ENCODE assay signal across 8 cellular contexts in the genomic region with DNA sequence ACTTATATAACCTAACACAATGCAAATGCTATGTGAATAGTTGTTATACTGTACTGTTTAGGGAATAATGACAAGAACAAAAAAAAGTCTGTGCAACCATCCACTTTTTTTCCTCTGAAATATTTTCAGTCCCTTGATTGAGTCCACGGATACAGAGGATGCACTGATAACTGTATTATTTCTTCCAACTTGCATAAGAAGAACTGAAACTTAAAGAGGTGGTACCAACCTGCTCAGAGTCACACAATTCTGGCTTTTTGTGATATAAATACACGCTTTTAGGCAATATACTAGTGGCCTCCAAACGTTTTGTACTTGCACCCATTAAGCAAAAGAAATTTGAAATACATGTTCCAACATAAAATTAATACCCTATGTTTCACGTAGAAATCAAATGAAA. TPM values are rescaled to one million over a fixed set of nuclear protein-coding genes. Genes with fewer than 3 reads are reported as not detected.
DNase-seq lines count a peak whose midpoint lies in the region; ATAC-seq and TF ChIP-seq lines count a peak whose summit lies in the region.

No MANE protein-coding gene starts in this region.

- 43 to 55% (median 52%) methylated on average over 4 of the region's 4 CpGs for WGBS in stomach, 5 donors

- peak overlapping the region; percentile 66 for H3K4me2 ChIP-seq in neural cell (ENCODE audit: low read length)

- no peak for TF ChIP-seq RAD21 in neural cell (conservative IDR thresholded peaks at IDR 0.05)

- no peaks in the 10 kb centered on the region for H3K9me2 ChIP-seq in neural cell (ENCODE audit: insufficient read depth, low read length)

- no peak for DNase-seq in adipocyte (ENCODE audit: low read depth)
- DNase-seq in stimulated activated CD4-positive, alpha-beta T cell treated with anti-CD3 and anti-CD28 coated beads, Interleukin-1b, Interleukin-23, amount 100 ng/mL, for 48 hours: no peak
- DNase-seq in NCI-H2196 treated with DMSO at 0.1 percent for 48 hours (lab: John Stamatoyannopoulos, UW; ENCODE audit: unreplicated experiment): no peak
- no peak for DNase-seq in DMS 273 treated with DMSO at 0.1 percent for 48 hours (lab: John Stamatoyannopoulos, UW)
- DNase-seq in stomach: no peak

- H3K36me3 ChIP-seq in adipocyte (ENCODE audit: control insufficient read depth, insufficient read depth, low read length, severe bottlenecking) (no peaks in the 10 kb centered on the region), neural cell (ENCODE audit: insufficient read depth, low read length) (no peaks in the 10 kb centered on the region), stomach (no peaks in the 10 kb centered on the region)

- no peaks in the 10 kb centered on the region for H4K20me1 ChIP-seq in neural cell (ENCODE audit: insufficient read depth)

- TF ChIP-seq POLR2A in stomach (IDR thresholded peaks at IDR 0.05): no peak

- TF ChIP-seq CTCF in neural cell (IDR thresholded peaks at IDR 0.05; ENCODE audit: poor library complexity, severe bottlenecking) (no peak), stomach (IDR thresholded peaks at IDR 0.05) (no peak)

- H3K79me2 ChIP-seq in neural cell (replicated peaks; ENCODE audit: insufficient read depth, low read length): peaks cover 49% of the 10 kb centered on the region

- intact Hi-C loops in stomach (cut with DNase I; ENCODE audit: low total_unique reads): no loop called here

- no peaks in the 10 kb centered on the region for H3F3A ChIP-seq in neural cell (ENCODE audit: insufficient read depth, low read length, poor library complexity, severe bottlenecking)

- H3K27ac ChIP-seq in neural cell (ENCODE audit: low read length) (no peak overlapping the region), stomach (no peak overlapping the region)

- peak; percentile 25 for ATAC-seq in GM18519 (IDR thresholded peaks at IDR 0.05; ENCODE audit: low FRiP score, unreplicated experiment)
- peak; percentile 12 for ATAC-seq in HG02798 (IDR thresholded peaks at IDR 0.05; ENCODE audit: poor library complexity, unreplicated experiment)

- no peak overlapping the region for H2AFZ ChIP-seq in neural cell (ENCODE audit: low read depth, low read length)

- peak overlapping the region; percentile 95 for H3K9ac ChIP-seq in adipocyte (ENCODE audit: low read length)
- H3K9ac ChIP-seq in neural cell (ENCODE audit: low read length): peak overlapping the region; percentile 93

- H3K27me3 ChIP-seq in adipocyte (replicated peaks; ENCODE audit: control insufficient read depth, insufficient read depth, low read length) (no peaks in the 10 kb centered on the region), neural cell (ENCODE audit: insufficient read depth, low read depth, low read length) (no peaks in the 10 kb centered on the region), stomach (no peaks in the 10 kb centered on the region)

- H3K4me1 ChIP-seq in adipocyte (ENCODE audit: control insufficient read depth, insufficient read depth, low read length): peaks cover 33% of the 10 kb centered on the region
- peaks cover 4 to 38% (median 22%) of the 10 kb centered on the region in 4 donors for H3K4me1 ChIP-seq in stomach

- H3K9me3 ChIP-seq in adipocyte (ENCODE audit: control insufficient read depth, low read length): no peaks in the 10 kb centered on the region
- H3K9me3 ChIP-seq in neural cell (ENCODE audit: low read length): no peaks in the 10 kb centered on the region
- H3K9me3 ChIP-seq in stomach: no peaks in the 10 kb centered on the region

- TF ChIP-seq EP300 in neural cell (conservative IDR thresholded peaks at IDR 0.05; ENCODE audit: poor library complexity, severe bottlenecking) (no peak), stomach (IDR thresholded peaks at IDR 0.05) (no peak)

- H3K4me3 ChIP-seq in adipocyte (ENCODE audit: low read length): peak overlapping the region; percentile 97
- H3K4me3 ChIP-seq in neural cell (ENCODE audit: low read length): peak overlapping the region; percentile 93
- peak overlapping the region in 1 of 4 donors; percentile 87 for H3K4me3 ChIP-seq in stomach

TF ChIP-seq in neural cell, 6 proteins besides CTCF, POLR2A, EP300 and RAD21:
- no peak for TF ChIP-seq MXI1 (conservative IDR thresholded peaks at IDR 0.05; ENCODE audit: poor library complexity, severe bottlenecking)
- TF ChIP-seq POLR2AphosphoS5 (IDR thresholded peaks at IDR 0.05): no peak
- no peak for TF ChIP-seq EZH2 (IDR thresholded peaks at IDR 0.05; ENCODE audit: borderline replicate concordance, insufficient read depth, low read length, poor library complexity, severe bottlenecking)
- TF ChIP-seq, protein P1, sequence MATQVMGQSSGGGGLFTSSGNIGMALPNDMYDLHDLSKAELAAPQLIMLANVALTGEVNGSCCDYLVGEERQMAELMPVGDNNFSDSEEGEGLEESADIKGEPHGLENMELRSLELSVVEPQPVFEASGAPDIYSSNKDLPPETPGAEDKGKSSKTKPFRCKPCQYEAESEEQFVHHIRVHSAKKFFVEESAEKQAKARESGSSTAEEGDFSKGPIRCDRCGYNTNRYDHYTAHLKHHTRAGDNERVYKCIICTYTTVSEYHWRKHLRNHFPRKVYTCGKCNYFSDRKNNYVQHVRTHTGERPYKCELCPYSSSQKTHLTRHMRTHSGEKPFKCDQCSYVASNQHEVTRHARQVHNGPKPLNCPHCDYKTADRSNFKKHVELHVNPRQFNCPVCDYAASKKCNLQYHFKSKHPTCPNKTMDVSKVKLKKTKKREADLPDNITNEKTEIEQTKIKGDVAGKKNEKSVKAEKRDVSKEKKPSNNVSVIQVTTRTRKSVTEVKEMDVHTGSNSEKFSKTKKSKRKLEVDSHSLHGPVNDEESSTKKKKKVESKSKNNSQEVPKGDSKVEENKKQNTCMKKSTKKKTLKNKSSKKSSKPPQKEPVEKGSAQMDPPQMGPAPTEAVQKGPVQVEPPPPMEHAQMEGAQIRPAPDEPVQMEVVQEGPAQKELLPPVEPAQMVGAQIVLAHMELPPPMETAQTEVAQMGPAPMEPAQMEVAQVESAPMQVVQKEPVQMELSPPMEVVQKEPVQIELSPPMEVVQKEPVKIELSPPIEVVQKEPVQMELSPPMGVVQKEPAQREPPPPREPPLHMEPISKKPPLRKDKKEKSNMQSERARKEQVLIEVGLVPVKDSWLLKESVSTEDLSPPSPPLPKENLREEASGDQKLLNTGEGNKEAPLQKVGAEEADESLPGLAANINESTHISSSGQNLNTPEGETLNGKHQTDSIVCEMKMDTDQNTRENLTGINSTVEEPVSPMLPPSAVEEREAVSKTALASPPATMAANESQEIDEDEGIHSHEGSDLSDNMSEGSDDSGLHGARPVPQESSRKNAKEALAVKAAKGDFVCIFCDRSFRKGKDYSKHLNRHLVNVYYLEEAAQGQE (IDR thresholded peaks at IDR 0.05; ENCODE audit: borderline replicate concordance): no peak
- TF ChIP-seq SMC3 (conservative IDR thresholded peaks at IDR 0.05; ENCODE audit: poor library complexity): no peak
- no peak for TF ChIP-seq TAF1 (IDR thresholded peaks at IDR 0.05; ENCODE audit: low read depth)

RNA-seq across cellular contexts. Expression of a gene that starts 1.3 kb away (rescaled TPM):
- polyA plus RNA-seq in neural cell (17.4 and 20.1 TPM in 2 replicates), stomach (1 to 10 TPM; 3.3 to 9.3 (median 4.1) TPM)
- polyA minus RNA-seq in neural cell: 34.8 and 45.0 TPM in 2 replicates
- total RNA-seq in stomach: 10 to 100 TPM in 4 of 5 donors, 1 to 10 TPM in 1; 8.8 to 67.4 (median 38.9) TPM

RNA-seq across cellular contexts. Expression of a gene that starts 1.7 kb away (rescaled TPM):
- polyA plus RNA-seq in neural cell: 9.3 and 9.4 TPM in 2 replicates
- polyA minus RNA-seq in neural cell: 13.2 and 17.8 TPM in 2 replicates
- 10 to 100 TPM in 3 of 5 donors, 1 to 10 TPM in 1, under 1 TPM in 1; 0.58 to 65.2 (median 10.3) TPM for total RNA-seq in stomach
- polyA plus RNA-seq in stomach: 1 to 10 TPM in 2 of 3 donors, under 1 TPM in 1; 0.81 to 7.3 (median 1.4) TPM
